14 cellular contexts compared by ENCODE assay signal in the genomic region with DNA sequence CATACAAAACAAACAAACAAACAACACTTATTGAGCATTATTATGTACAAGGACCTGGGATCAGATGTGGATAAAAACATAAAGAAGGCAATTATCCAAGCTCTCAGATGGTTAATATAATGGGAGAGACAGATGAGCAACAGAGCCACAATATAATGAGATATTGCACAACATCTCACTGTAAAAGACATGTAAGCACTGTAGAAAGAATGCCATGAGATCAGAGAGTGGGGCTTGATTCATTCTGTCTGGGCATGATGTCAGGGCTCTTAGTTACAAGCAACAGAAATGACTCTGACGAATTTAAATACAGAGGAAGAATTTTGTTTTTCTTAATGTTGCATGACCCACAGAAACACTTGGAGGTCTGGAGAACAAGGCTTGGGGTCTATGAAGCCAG.
DNase-seq lines count a peak whose midpoint lies in the region; ATAC-seq, FAIRE-seq and TF ChIP-seq lines count a peak whose summit lies in the region.
"Had no signal": no experiment of that assay in that cellular context is flagged by ENCODE, and none has a peak within 500 bp of the region (broad histone marks: within the 10 kb centered on the region; RNA-seq: fewer than 3 reads in every experiment).

No MANE protein-coding gene starts in this region.

- no peak for FAIRE-seq in GM12892 (lab: Jason Lieb, UNC)

- TF ChIP-seq POLR2A in GM12892 (IDR thresholded peaks at IDR 0.05; ENCODE audit: low read depth, low read length) = no peak

- ATAC-seq in GM21529 (IDR thresholded peaks at IDR 0.05; ENCODE audit: unreplicated experiment) (no peak), GM19351 (IDR thresholded peaks at IDR 0.05; ENCODE audit: unreplicated experiment) (no peak)

- TF ChIP-seq CTCF in AG09309 (IDR thresholded peaks at IDR 0.05; ENCODE audit: control insufficient read depth, insufficient read depth, low read depth, low read length, missing control alignments) (no peak), choroid plexus epithelial cell (conservative IDR thresholded peaks at IDR 0.05; ENCODE audit: low read depth, low read length) (no peak)

- peak; percentile 84 for DNase-seq in AG09309 (ENCODE audit: low read depth)
- peak; percentile 25 for DNase-seq in HT1080 (ENCODE audit: low read depth)
- peak; percentile 95 for DNase-seq in choroid plexus epithelial cell (ENCODE audit: low read depth)
- peak; percentile 67 for DNase-seq in kidney tubule cell (ENCODE audit: low spot score)
- DNase-seq in GM12892 (ENCODE audit: insufficient read length) = no peak
- DNase-seq in iPS-NIHi11 (ENCODE audit: low spot score) = no peak
- DNase-seq: activated CD4-positive, alpha-beta memory T cell treated with anti-CD3 and anti-CD28 coated beads, Interleukin-2, amount 10 ng/mL, durations not matched to agents 7 days and 5 days; amniotic stem cell; dorsolateral prefrontal cortex; midbrain; NCI-H1105 treated with DMSO at 0.1 percent for 48 hours; nucleus accumbens had no signal

- H3K4me3 ChIP-seq in AG09309 (ENCODE audit: control insufficient read depth, low read depth, low read length) (no peak overlapping the region), choroid plexus epithelial cell (ENCODE audit: low read depth, low read length) (no peak overlapping the region)
- H3K4me3 ChIP-seq: dorsolateral prefrontal cortex had no signal

Comparison
In these comparisons a context has a peak if more than half of its experiments do, and no peak if none do; other contexts are left out.
1. DNase-seq: peak in AG09309 (single experiment), HT1080 (single experiment), choroid plexus epithelial cell (single experiment) and kidney tubule cell (single experiment); none in GM12892 (single experiment) and iPS-NIHi11 (single experiment).